19 cellular contexts compared by ENCODE assay signal in the genomic region with DNA sequence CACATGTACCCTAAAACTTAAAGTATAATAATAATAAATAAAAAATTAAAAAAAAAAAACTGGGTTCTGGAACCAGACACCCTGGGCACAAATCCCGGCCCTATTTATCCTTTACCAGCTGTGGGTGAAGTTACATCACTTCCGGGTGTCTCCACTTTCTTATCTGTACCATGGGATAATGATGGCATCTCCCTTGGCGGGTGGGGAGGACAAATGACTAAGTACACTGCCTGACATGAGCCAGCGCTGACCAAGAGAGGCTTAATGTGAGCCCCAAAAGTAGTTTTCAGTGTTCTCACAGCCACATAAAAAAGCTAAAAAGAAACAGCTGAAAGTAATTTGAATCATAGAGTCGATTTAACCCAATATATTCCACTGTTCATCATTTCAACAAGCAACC.
"Had no signal": no experiment of that assay in that cellular context is flagged by ENCODE, and none has a peak within 500 bp of the region (broad histone marks: within the 10 kb centered on the region; RNA-seq: fewer than 3 reads in every experiment).

No MANE protein-coding gene starts in this region.

- H3K9me3 Mint-ChIP-seq: activated CD4-positive, alpha-beta T cell treated with anti-CD3 and anti-CD28 coated beads, Interleukin-2, amount 10 ng/mL, durations not matched to agents 24 days and 14 days; activated CD8-positive, alpha-beta T cell treated with anti-CD3 and anti-CD28 coated beads for 36 hours; activated naive CD4-positive, alpha-beta T cell treated with anti-CD3 and anti-CD28 coated beads, Interleukin-2, amount 10 ng/mL, durations not matched to agents 7 days and 5 days; activated naive CD8-positive, alpha-beta T cell treated with anti-CD3 and anti-CD28 coated beads, Interleukin-2, amount 50 U/mL, for 24 hours; activated T-helper 2 cell treated with anti-CD3 and anti-CD28 coated beads, Interferon-gamma antibody, Interleukin-2, Interleukin-4, amounts not matched to agents 10 μg/mL and 5 μg/mL and 100 μg/mL, durations not matched to agents 14 hours and 24 hours and 36 hours; central memory CD8-positive, alpha-beta T cell; T-cell had no signal

- H3K4me1 ChIP-seq: colonic mucosa, lower lobe of right lung had no signal

- H3K27ac Mint-ChIP-seq: activated CD4-positive, alpha-beta T cell treated with anti-CD3 and anti-CD28 coated beads, Interleukin-2, amount 10 ng/mL, durations not matched to agents 24 days and 14 days; activated CD8-positive, alpha-beta T cell treated with anti-CD3 and anti-CD28 coated beads for 36 hours; activated naive CD4-positive, alpha-beta T cell treated with anti-CD3 and anti-CD28 coated beads, Interleukin-2, amount 10 ng/mL, durations not matched to agents 7 days and 5 days; activated naive CD8-positive, alpha-beta T cell treated with anti-CD3 and anti-CD28 coated beads, Interleukin-2, amount 50 U/mL, for 24 hours; activated T-helper 2 cell treated with anti-CD3 and anti-CD28 coated beads, Interferon-gamma antibody, Interleukin-2, Interleukin-4, amounts not matched to agents 10 μg/mL and 5 μg/mL and 100 μg/mL, durations not matched to agents 14 hours and 24 hours and 36 hours; mesothelial cell of epicardium; nephron; T-cell had no signal

- H3K9me3 ChIP-seq: colonic mucosa, lower lobe of right lung, tibial nerve had no signal

- H3K27me3 Mint-ChIP-seq: activated CD4-positive, alpha-beta T cell treated with anti-CD3 and anti-CD28 coated beads, Interleukin-2, amount 10 ng/mL, durations not matched to agents 24 days and 14 days had no signal

- H3K36me3 ChIP-seq: colonic mucosa, lower lobe of right lung, tibial nerve had no signal

- ATAC-seq: activated CD8-positive, alpha-beta T cell treated with anti-CD3 and anti-CD28 coated beads for 36 hours; activated naive CD8-positive, alpha-beta T cell treated with anti-CD3 and anti-CD28 coated beads, Interleukin-2, amount 50 U/mL, for 24 hours; left cardiac atrium; lower lobe of right lung; stimulated activated naive CD8-positive, alpha-beta T cell treated with anti-CD3 and anti-CD28 coated beads, Interleukin-15, Interleukin-2, amounts not matched to agents 100 U/mL and 50 U/mL, for 24 hours; T-cell had no signal

- H3K4me3 ChIP-seq: colonic mucosa, lower lobe of right lung, tibial nerve had no signal

- H3K27me3 ChIP-seq: brain microvascular endothelial cell, colonic mucosa, tibial nerve had no signal

- H3K4me1 Mint-ChIP-seq: activated CD4-positive, alpha-beta T cell treated with anti-CD3 and anti-CD28 coated beads, Interleukin-2, amount 10 ng/mL, durations not matched to agents 24 days and 14 days; activated naive CD4-positive, alpha-beta T cell treated with anti-CD3 and anti-CD28 coated beads, Interleukin-2, amount 10 ng/mL, durations not matched to agents 7 days and 5 days; activated naive CD8-positive, alpha-beta T cell treated with anti-CD3 and anti-CD28 coated beads, Interleukin-2, amount 50 U/mL, for 24 hours; central memory CD8-positive, alpha-beta T cell; nephron had no signal

- DNase-seq: activated CD4-positive, alpha-beta T cell treated with anti-CD3 and anti-CD28 coated beads, Interleukin-2, amount 10 ng/mL, durations not matched to agents 24 days and 14 days; activated CD4-positive, CD25-positive, alpha-beta regulatory T cell; activated CD8-positive, alpha-beta T cell treated with anti-CD3 and anti-CD28 coated beads for 36 hours; activated naive CD4-positive, alpha-beta T cell treated with anti-CD3 and anti-CD28 coated beads, Interleukin-2, amount 10 ng/mL, durations not matched to agents 7 days and 5 days; activated naive CD8-positive, alpha-beta T cell treated with anti-CD3 and anti-CD28 coated beads, Interleukin-2, amount 50 U/mL, for 24 hours; activated T-cell treated with anti-CD3 and anti-CD28 coated beads, Interleukin-2, amount 50 U/mL, for 1 hour; aorta; brain microvascular endothelial cell; colonic mucosa; erythroblast; left cardiac atrium; lower lobe of right lung; stimulated activated naive CD8-positive, alpha-beta T cell treated with anti-CD3 and anti-CD28 coated beads, Interleukin-15, Interleukin-2, amounts not matched to agents 100 U/mL and 50 U/mL, for 24 hours; T-cell had no signal

- H3K4me3 Mint-ChIP-seq: activated CD4-positive, alpha-beta T cell treated with anti-CD3 and anti-CD28 coated beads, Interleukin-2, amount 10 ng/mL, durations not matched to agents 24 days and 14 days; activated CD8-positive, alpha-beta T cell treated with anti-CD3 and anti-CD28 coated beads for 36 hours; activated naive CD4-positive, alpha-beta T cell treated with anti-CD3 and anti-CD28 coated beads, Interleukin-2, amount 10 ng/mL, durations not matched to agents 7 days and 5 days; activated naive CD8-positive, alpha-beta T cell treated with anti-CD3 and anti-CD28 coated beads, Interleukin-2, amount 50 U/mL, for 24 hours; central memory CD8-positive, alpha-beta T cell; mesothelial cell of epicardium; nephron; T-cell had no signal

- H3K27ac ChIP-seq: brain microvascular endothelial cell, colonic mucosa, lower lobe of right lung, tibial nerve had no signal

- H3K36me3 Mint-ChIP-seq: activated naive CD4-positive, alpha-beta T cell treated with anti-CD3 and anti-CD28 coated beads, Interleukin-2, amount 10 ng/mL, durations not matched to agents 7 days and 5 days; T-cell had no signal
